27 cellular contexts compared by ENCODE assay signal in genomic region chr10:29064665-29065064, GRCh38.
DNase-seq lines count a peak whose midpoint lies in the region; ATAC-seq and TF ChIP-seq lines count a peak whose summit lies in the region.
"Had no signal": no experiment of that assay in that cellular context is flagged by ENCODE, and none has a peak within 500 bp of the region (broad histone marks: within the 10 kb centered on the region; RNA-seq: fewer than 3 reads in every experiment).

No MANE protein-coding gene starts in this region.

- H3K27ac ChIP-seq in SK-N-MC: peak overlapping the region; percentile 84
- H3K27ac ChIP-seq in foreskin keratinocyte: no peak overlapping the region
- H3K27ac ChIP-seq in smooth muscle cell (ENCODE audit: low read depth): peak overlapping the region; percentile 66
- H3K27ac ChIP-seq: dorsolateral prefrontal cortex, left ventricle myocardium inferior, transverse colon had no signal

- TF ChIP-seq CTCF in HFFc6 (IDR thresholded peaks at IDR 0.05): no peak
- no peak for TF ChIP-seq CTCF in foreskin keratinocyte (conservative IDR thresholded peaks at IDR 0.05)
- no peak for TF ChIP-seq CTCF in smooth muscle cell (IDR thresholded peaks at IDR 0.05; ENCODE audit: borderline replicate concordance, insufficient read depth, poor library complexity, severe bottlenecking)

- peaks cover 10% of the 10 kb centered on the region for H3F3A ChIP-seq in smooth muscle cell (ENCODE audit: low read depth)

- H3K36me3 ChIP-seq in SK-N-MC (ENCODE audit: insufficient read depth, low read length): no peaks in the 10 kb centered on the region
- H3K36me3 ChIP-seq in smooth muscle cell (ENCODE audit: low read depth): no peaks in the 10 kb centered on the region
- H3K36me3 ChIP-seq: left ventricle myocardium inferior, transverse colon had no signal

- H3K4me3 Mint-ChIP-seq in HFFc6: no peak overlapping the region
- H3K4me3 Mint-ChIP-seq: activated naive CD4-positive, alpha-beta T cell treated with anti-CD3 and anti-CD28 coated beads, Interleukin-2, amount 10 ng/mL, durations not matched to agents 7 days and 5 days; CD4-positive, alpha-beta T cell; central memory CD8-positive, alpha-beta T cell; nephron progenitor cell had no signal

- no peaks in the 10 kb centered on the region for H3K79me2 ChIP-seq in smooth muscle cell (ENCODE audit: low read depth)

- no peaks in the 10 kb centered on the region for H3K9me3 Mint-ChIP-seq in HFFc6
- H3K9me3 Mint-ChIP-seq: activated naive CD4-positive, alpha-beta T cell treated with anti-CD3 and anti-CD28 coated beads, Interleukin-2, amount 10 ng/mL, durations not matched to agents 7 days and 5 days; CD4-positive, alpha-beta T cell; central memory CD8-positive, alpha-beta T cell; nephron progenitor cell had no signal

- H3K4me1 ChIP-seq in foreskin keratinocyte: peaks cover 12% of the 10 kb centered on the region
- peaks cover 21% of the 10 kb centered on the region for H3K4me1 ChIP-seq in smooth muscle cell (ENCODE audit: low read depth)
- H3K4me1 ChIP-seq: left ventricle myocardium inferior, transverse colon had no signal

- no peak overlapping the region for H3K27ac Mint-ChIP-seq in HFFc6
- H3K27ac Mint-ChIP-seq: activated naive CD4-positive, alpha-beta T cell treated with anti-CD3 and anti-CD28 coated beads, Interleukin-2, amount 10 ng/mL, durations not matched to agents 7 days and 5 days; CD4-positive, alpha-beta T cell; nephron progenitor cell had no signal

- peaks cover 16% of the 10 kb centered on the region for H3K27me3 Mint-ChIP-seq in HFFc6 (ENCODE audit: insufficient read depth)
- H3K27me3 Mint-ChIP-seq: activated naive CD4-positive, alpha-beta T cell treated with anti-CD3 and anti-CD28 coated beads, Interleukin-2, amount 10 ng/mL, durations not matched to agents 7 days and 5 days; central memory CD8-positive, alpha-beta T cell had no signal

- 20% methylated on average over 3 of the region's 3 CpGs for WGBS in smooth muscle cell (ENCODE audit: low lambda C conversion rate)

- H4K20me1 ChIP-seq in smooth muscle cell (ENCODE audit: low read depth): no peaks in the 10 kb centered on the region

- intact Hi-C loops in sciatic nerve (cut with DNase I): no loop called here

- peak overlapping the region; percentile 51 for H3K9ac ChIP-seq in SK-N-MC (ENCODE audit: insufficient read length)
- peak overlapping the region; percentile 32 for H3K9ac ChIP-seq in smooth muscle cell (ENCODE audit: low read depth)

- ATAC-seq in foreskin keratinocyte (no peak), HG02642 (IDR thresholded peaks at IDR 0.05; ENCODE audit: poor library complexity, unreplicated experiment) (no peak), sciatic nerve (no peak)

- H3K4me2 ChIP-seq in smooth muscle cell: peak overlapping the region; percentile 78

- peak overlapping the region; percentile 3 for H2AFZ ChIP-seq in smooth muscle cell (ENCODE audit: low read depth)

- peaks cover 9% of the 10 kb centered on the region for H3K4me1 Mint-ChIP-seq in HFFc6 (ENCODE audit: low read depth)
- H3K4me1 Mint-ChIP-seq: activated naive CD4-positive, alpha-beta T cell treated with anti-CD3 and anti-CD28 coated beads, Interleukin-2, amount 10 ng/mL, durations not matched to agents 7 days and 5 days; central memory CD8-positive, alpha-beta T cell had no signal

- DNase-seq in HFFc6 (peak; percentile 14), SK-N-MC (ENCODE audit: low read depth, low spot score) (peak; percentile 52), foreskin keratinocyte (peak; percentile 24 to 60), smooth muscle cell (lab: John Stamatoyannopoulos, UW; ENCODE audit: unreplicated experiment) (no peak), sciatic nerve (ENCODE audit: low spot score) (no peak), T-helper 1 cell (no peak)
- DNase-seq: activated CD4-positive, alpha-beta T cell treated with anti-CD3 and anti-CD28 coated beads, Interleukin-2, amount 50 U/mL, for 1 hour; activated naive CD4-positive, alpha-beta T cell treated with anti-CD3 and anti-CD28 coated beads, Interleukin-2, amount 10 ng/mL, durations not matched to agents 7 days and 5 days; anterior cingulate cortex; CD4-positive, alpha-beta T cell; DMS 273 treated with DMSO at 0.1 percent for 48 hours; dorsolateral prefrontal cortex; foreskin melanocyte; left ventricle myocardium inferior; MM.1S; NCI-H1436 treated with DMSO at 0.1 percent for 48 hours; NCI-H510A treated with DMSO at 0.1 percent for 48 hours; nephron progenitor cell; NK-92 treated with Interleukin-12 subunit alpha and Interleukin-12 subunit beta, amount 100 ng/mL, for 24 hours; posterior cingulate gyrus; RPMI8226; stimulated activated CD8-positive, alpha-beta memory T cell treated with anti-CD3 and anti-CD28 coated beads, Interleukin-4, amount 100 ng/mL, for 48 hours; T1000; transverse colon had no signal

- H3K36me3 Mint-ChIP-seq in HFFc6 (ENCODE audit: low read depth): no peaks in the 10 kb centered on the region
- H3K36me3 Mint-ChIP-seq: activated naive CD4-positive, alpha-beta T cell treated with anti-CD3 and anti-CD28 coated beads, Interleukin-2, amount 10 ng/mL, durations not matched to agents 7 days and 5 days had no signal

- H3K27me3 ChIP-seq in foreskin keratinocyte (peaks cover 35% of the 10 kb centered on the region), smooth muscle cell (ENCODE audit: low read depth) (no peaks in the 10 kb centered on the region)
- H3K27me3 ChIP-seq: transverse colon had no signal

- H3K9me3 ChIP-seq in SK-N-MC (ENCODE audit: low read depth, low read length): no peaks in the 10 kb centered on the region
- no peaks in the 10 kb centered on the region for H3K9me3 ChIP-seq in smooth muscle cell (replicated peaks; ENCODE audit: low read depth)
- H3K9me3 ChIP-seq: left ventricle myocardium inferior, transverse colon had no signal

- peak overlapping the region; percentile 70 for H3K4me3 ChIP-seq in SK-N-MC
- H3K4me3 ChIP-seq in smooth muscle cell: peak overlapping the region; percentile 2
- H3K4me3 ChIP-seq: dorsolateral prefrontal cortex, K562, left ventricle myocardium inferior, transverse colon had no signal

Comparison
In these comparisons a context has a peak if more than half of its experiments do, and no peak if none do; other contexts are left out.
1. DNase-seq: peak in HFFc6 (single experiment), SK-N-MC (single experiment) and foreskin keratinocyte (2 of 2); none in smooth muscle cell (single experiment), sciatic nerve (single experiment) and T-helper 1 cell (0 of 5).